ENCODE assay signal across 8 cellular contexts in genomic region chr2:189350515-189351209, GRCh38.
DNase-seq lines count a peak whose midpoint lies in the region; ATAC-seq and TF ChIP-seq lines count a peak whose summit lies in the region.
"Had no signal": no experiment of that assay in that cellular context is flagged by ENCODE, and none has a peak within 500 bp of the region (broad histone marks: within the 10 kb centered on the region; RNA-seq: fewer than 3 reads in every experiment).

No MANE protein-coding gene starts in this region.

- no TSS peak for BruUV-seq in PC-3 (replicated peaks; lab: Mats Ljungman, UMichigan)

- no peak overlapping the region for H3K4me2 ChIP-seq in PC-3 (ENCODE audit: low read length)

- CTCF ChIA-PET in PC-3 (lab: Charles Lee): no interaction called here

- H3K4me3 ChIP-seq in PC-3 (ENCODE audit: low read length) (no peak overlapping the region), epithelial cell of proximal tubule (ENCODE audit: low read depth, low read length) (no peak overlapping the region), mesodermal cell (ENCODE audit: extremely low read depth, insufficient read depth, low read length, poor library complexity, severe bottlenecking) (no peak overlapping the region), transverse colon (no peak overlapping the region), HAP-1 (no peak overlapping the region)

- H3K9me3 ChIP-seq in PC-3 (ENCODE audit: low read length) (no peaks in the 10 kb centered on the region), mesodermal cell (ENCODE audit: control insufficient read depth, low read length) (peaks cover 6% of the 10 kb centered on the region), transverse colon (no peaks in the 10 kb centered on the region), HAP-1 (0 out of 2 replicates have a peak, but pooled peaks cover under 1% of the 10 kb centered on the region)

- H3K36me3 ChIP-seq in PC-3 (ENCODE audit: low read depth, low read length) (no peaks in the 10 kb centered on the region), mesodermal cell (ENCODE audit: control insufficient read depth, insufficient read depth, low read length) (no peaks in the 10 kb centered on the region), transverse colon (no peaks in the 10 kb centered on the region), HAP-1 (replicated peaks) (no peaks in the 10 kb centered on the region)

- DNase-seq in PC-3 (peak; percentile 69), epithelial cell of proximal tubule (ENCODE audit: low read depth) (peak; percentile 53), transverse colon (no peak), HAP-1 (ENCODE audit: low spot score in 2 of 2) (no peak), cerebellum (ENCODE audit: low spot score) (no peak), NCI-H2081 (lab: John Stamatoyannopoulos, UW) (no peak)
- DNase-seq: anterior cingulate cortex had no signal

- H3K27ac ChIP-seq in PC-3 (ENCODE audit: low read length): peak overlapping the region; percentile 28
- peak overlapping the region; percentile 41 for H3K27ac ChIP-seq in mesodermal cell (ENCODE audit: low read depth, low read length, severe bottlenecking)
- peak overlapping the region; percentile 55 to 75 (median 65) for H3K27ac ChIP-seq in transverse colon

- POLR2A ChIA-PET in PC-3 (lab: Charles Lee; ENCODE audit: unreplicated experiment): no interaction called here

- ATAC-seq in PC-3: peak; percentile 67

- TF ChIP-seq EP300 in transverse colon (IDR thresholded peaks at IDR 0.05; ENCODE audit: low read depth): no peak

- TF ChIP-seq CTCF in PC-3 (conservative IDR thresholded peaks at IDR 0.05; ENCODE audit: low read depth, low read length): no peak
- no peak for TF ChIP-seq CTCF in epithelial cell of proximal tubule (conservative IDR thresholded peaks at IDR 0.05; ENCODE audit: low read depth, low read length)
- no peak for TF ChIP-seq CTCF in transverse colon (IDR thresholded peaks at IDR 0.05)

- H4K20me1 ChIP-seq in PC-3 (ENCODE audit: low read length): no peaks in the 10 kb centered on the region

- no peaks in the 10 kb centered on the region for H3F3A ChIP-seq in PC-3 (ENCODE audit: low read length, unreplicated experiment)

- H3K27me3 ChIP-seq in PC-3 (ENCODE audit: low read length): no peaks in the 10 kb centered on the region
- no peaks in the 10 kb centered on the region for H3K27me3 ChIP-seq in transverse colon
- no peaks in the 10 kb centered on the region for H3K27me3 ChIP-seq in HAP-1 (ENCODE audit: low read depth)

- no peak overlapping the region for H3K9ac ChIP-seq in PC-3 (ENCODE audit: low read length)

- no peak for TF ChIP-seq POLR2A in transverse colon (IDR thresholded peaks at IDR 0.05)

- no peaks in the 10 kb centered on the region for H3K79me2 ChIP-seq in PC-3 (ENCODE audit: low read length)

- WGBS in mesodermal cell (ENCODE audit: insufficient coverage in 2 of 2), 2 experiments: 61 to 67% methylated on average over 2 to 3 of the region's 3 CpGs
- WGBS in transverse colon (ENCODE audit: low coverage in 1 of 2), 2 donors: 20 to 70% methylated on average over 2 to 3 of the region's 3 CpGs

- H3K9me2 ChIP-seq in PC-3 (replicated peaks; ENCODE audit: low read length): no peaks in the 10 kb centered on the region

- intact Hi-C loops in PC-3 (cut with micrococcal nuclease) (no loop called here), transverse colon (cut with DNase I; ENCODE audit: low total_unique reads) (no loop called here)

- H3K4me1 ChIP-seq in PC-3 (ENCODE audit: insufficient read depth, low read length) (peaks cover 32% of the 10 kb centered on the region), mesodermal cell (ENCODE audit: control insufficient read depth, insufficient read depth, low read length, poor library complexity, severe bottlenecking) (peaks cover 2% of the 10 kb centered on the region), transverse colon (peaks cover 2 to 16% (median 6%) of the 10 kb centered on the region in 4 donors), HAP-1 (peaks cover 8% of the 10 kb centered on the region)

- in situ Hi-C loops in transverse colon (cut with MboI; ENCODE audit: low pct_ligation_motif_present in 1 of 4, low pct_unique_long_range_greater_than_20kb in 1 of 4, low sequenced_read_pairs in 3 of 4) (no loop called here), HAP-1 (cut with MboI; ENCODE audit: low sequenced_read_pairs) (no loop called here)

- H2AFZ ChIP-seq in PC-3 (ENCODE audit: low read length): 0 out of 2 replicates have a peak overlapping the region, but pooled peaks have one; percentile 17

Comparison
In these comparisons a context has a peak if more than half of its experiments do, and no peak if none do; other contexts are left out.
1. DNase-seq: peak in PC-3 (single experiment) and epithelial cell of proximal tubule (single experiment); none in transverse colon (single experiment), HAP-1 (0 of 2), cerebellum (single experiment) and NCI-H2081 (0 of 2).
2. Peak in every context shown above with its lines, with median percentiles within 50 percentile points of each other: H3K27ac ChIP-seq.